In the genomic region with DNA sequence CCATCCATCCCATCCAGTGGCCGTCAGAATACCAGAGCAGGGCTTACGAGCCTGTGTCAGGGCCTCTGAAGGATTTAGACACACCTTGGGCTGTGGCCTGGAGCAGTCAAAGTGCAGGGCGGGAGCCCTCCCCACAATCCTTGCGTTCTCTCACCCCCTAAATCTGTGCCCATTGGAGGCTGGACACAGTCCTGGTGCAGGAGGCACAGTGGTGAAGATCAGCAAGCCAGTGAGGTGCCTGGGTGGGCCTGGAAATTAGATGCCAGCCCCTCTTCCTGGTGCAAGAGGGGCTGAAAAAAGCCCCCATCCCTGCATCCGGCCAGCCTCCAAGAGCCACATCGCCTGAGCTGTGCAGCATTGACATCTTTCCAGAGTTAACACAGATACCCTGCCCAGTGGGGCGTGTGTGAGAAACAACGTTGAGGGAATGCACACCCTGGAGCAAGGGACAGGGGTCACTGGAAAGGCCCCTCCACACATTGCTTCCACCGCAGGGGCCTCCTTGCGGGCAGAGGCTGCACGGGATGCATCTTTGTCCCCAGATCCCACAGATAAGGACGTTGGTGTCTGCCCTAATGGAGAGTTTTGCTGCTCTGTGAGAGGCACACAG, we compare ENCODE assay signal across 15 cellular contexts.
DNase-seq lines count a peak whose midpoint lies in the region; ATAC-seq and TF ChIP-seq lines count a peak whose summit lies in the region.
"Had no signal": no experiment of that assay in that cellular context is flagged by ENCODE, and none has a peak within 500 bp of the region (broad histone marks: within the 10 kb centered on the region; RNA-seq: fewer than 3 reads in every experiment).

No MANE protein-coding gene starts in this region.

- no peaks in the 10 kb centered on the region; the same call in 1 of the 2 replicates for H3K27me3 Mint-ChIP-seq in WTC11 (ENCODE audit: low read depth)
- no peaks in the 10 kb centered on the region for H3K27me3 Mint-ChIP-seq in osteocyte (ENCODE audit: unreplicated experiment)

- DNase-seq in WTC11 (ENCODE audit: low spot score) = no peak
- DNase-seq in ecto neural progenitor cell (ENCODE audit: low spot score) = peak; percentile 34
- DNase-seq in left lobe of liver (ENCODE audit: low spot score) = peak; percentile 27
- peak; percentile 77 for DNase-seq in osteocyte (ENCODE audit: extremely low spot score, unreplicated experiment)
- DNase-seq in NCI-H1694 treated with DMSO at 0.1 percent for 48 hours (lab: John Stamatoyannopoulos, UW) = no peak
- DNase-seq: C1 segment of cervical spinal cord; Calu3; CD4-positive, alpha-beta T cell; DMS 273 treated with DMSO at 0.1 percent for 48 hours; GM23248; H9 had no signal

- peaks cover 8% of the 10 kb centered on the region; the same call in 1 of the 2 replicates for H3K9me3 Mint-ChIP-seq in WTC11
- no peaks in the 10 kb centered on the region for H3K9me3 Mint-ChIP-seq in osteocyte (ENCODE audit: unreplicated experiment)
- H3K9me3 Mint-ChIP-seq: CD4-positive, alpha-beta T cell had no signal

- no peaks in the 10 kb centered on the region for H3K36me3 Mint-ChIP-seq in WTC11
- H3K36me3 Mint-ChIP-seq in osteocyte (ENCODE audit: unreplicated experiment) = no peaks in the 10 kb centered on the region

- TF ChIP-seq CTCF in WTC11 (IDR thresholded peaks at IDR 0.05) = no peak
- no peak for TF ChIP-seq CTCF in osteocyte (IDR thresholded peaks at IDR 0.05)

- H3K27ac Mint-ChIP-seq in WTC11 (no peak overlapping the region), osteocyte (ENCODE audit: unreplicated experiment) (no peak overlapping the region)
- H3K27ac Mint-ChIP-seq: B cell; CD4-positive, alpha-beta T cell; H9 had no signal

- POLR2A ChIA-PET in WTC11 (lab: Charles Lee) = no interaction called here

- H3K4me1 Mint-ChIP-seq in WTC11 = peaks cover 12% of the 10 kb centered on the region
- H3K4me1 Mint-ChIP-seq in osteocyte (ENCODE audit: unreplicated experiment) = no peaks in the 10 kb centered on the region
- H3K4me1 Mint-ChIP-seq: B cell had no signal

- ATAC-seq in WTC11 (0 out of 2 replicates have a peak, but pooled peaks have one; percentile 18), left lobe of liver (no peak), HG03139 (IDR thresholded peaks at IDR 0.05; ENCODE audit: unreplicated experiment) (no peak), HG03469 (IDR thresholded peaks at IDR 0.05; ENCODE audit: unreplicated experiment) (no peak)
- ATAC-seq: GM12878 had no signal

- H3K4me3 Mint-ChIP-seq in WTC11 = no peak overlapping the region
- H3K4me3 Mint-ChIP-seq in osteocyte (ENCODE audit: unreplicated experiment) = no peak overlapping the region
- H3K4me3 Mint-ChIP-seq: B cell; CD4-positive, alpha-beta T cell; H9 had no signal

- CTCF ChIA-PET in WTC11 (lab: Charles Lee) = interaction anchor here (1.4 kb wide), 1 partner anchor 32 kb away, joined by 3 read pairs; no protein-coding TSS in a partner anchor

TF ChIP-seq in WTC11, 78 proteins besides CTCF, POLR2A, EP300 and RAD21 (continues in another document):
- TF ChIP-seq OVOL2 (CRISPR knock-in tag; IDR thresholded peaks at IDR 0.05; ENCODE audit: borderline replicate concordance) (no peak), FOXJ3 (CRISPR knock-in tag; IDR thresholded peaks at IDR 0.05; ENCODE audit: borderline replicate concordance) (no peak), NR3C1 (CRISPR knock-in tag; conservative IDR thresholded peaks at IDR 0.05; ENCODE audit: low read depth) (no peak), ZSCAN18 (CRISPR knock-in tag; IDR thresholded peaks at IDR 0.05) (no peak), IRF2 (CRISPR knock-in tag; IDR thresholded peaks at IDR 0.05; ENCODE audit: borderline replicate concordance, low read depth) (no peak), JUN (CRISPR knock-in tag; IDR thresholded peaks at IDR 0.05) (no peak), ZNF512 (CRISPR knock-in tag; IDR thresholded peaks at IDR 0.05; ENCODE audit: borderline replicate concordance) (no peak), ZNF281 (CRISPR knock-in tag; IDR thresholded peaks at IDR 0.05) (no peak), FOXP1 (CRISPR knock-in tag; IDR thresholded peaks at IDR 0.05; ENCODE audit: borderline replicate concordance) (no peak), HMGA2 (CRISPR knock-in tag; IDR thresholded peaks at IDR 0.05) (no peak), SOX15 (CRISPR knock-in tag; IDR thresholded peaks at IDR 0.05) (no peak)
- TF ChIP-seq, protein P1, sequence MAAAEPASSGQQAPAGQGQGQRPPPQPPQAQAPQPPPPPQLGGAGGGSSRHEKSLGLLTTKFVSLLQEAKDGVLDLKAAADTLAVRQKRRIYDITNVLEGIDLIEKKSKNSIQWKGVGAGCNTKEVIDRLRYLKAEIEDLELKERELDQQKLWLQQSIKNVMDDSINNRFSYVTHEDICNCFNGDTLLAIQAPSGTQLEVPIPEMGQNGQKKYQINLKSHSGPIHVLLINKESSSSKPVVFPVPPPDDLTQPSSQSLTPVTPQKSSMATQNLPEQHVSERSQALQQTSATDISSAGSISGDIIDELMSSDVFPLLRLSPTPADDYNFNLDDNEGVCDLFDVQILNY (CRISPR knock-in tag; IDR thresholded peaks at IDR 0.05) = no peak
- TF ChIP-seq, protein P2, sequence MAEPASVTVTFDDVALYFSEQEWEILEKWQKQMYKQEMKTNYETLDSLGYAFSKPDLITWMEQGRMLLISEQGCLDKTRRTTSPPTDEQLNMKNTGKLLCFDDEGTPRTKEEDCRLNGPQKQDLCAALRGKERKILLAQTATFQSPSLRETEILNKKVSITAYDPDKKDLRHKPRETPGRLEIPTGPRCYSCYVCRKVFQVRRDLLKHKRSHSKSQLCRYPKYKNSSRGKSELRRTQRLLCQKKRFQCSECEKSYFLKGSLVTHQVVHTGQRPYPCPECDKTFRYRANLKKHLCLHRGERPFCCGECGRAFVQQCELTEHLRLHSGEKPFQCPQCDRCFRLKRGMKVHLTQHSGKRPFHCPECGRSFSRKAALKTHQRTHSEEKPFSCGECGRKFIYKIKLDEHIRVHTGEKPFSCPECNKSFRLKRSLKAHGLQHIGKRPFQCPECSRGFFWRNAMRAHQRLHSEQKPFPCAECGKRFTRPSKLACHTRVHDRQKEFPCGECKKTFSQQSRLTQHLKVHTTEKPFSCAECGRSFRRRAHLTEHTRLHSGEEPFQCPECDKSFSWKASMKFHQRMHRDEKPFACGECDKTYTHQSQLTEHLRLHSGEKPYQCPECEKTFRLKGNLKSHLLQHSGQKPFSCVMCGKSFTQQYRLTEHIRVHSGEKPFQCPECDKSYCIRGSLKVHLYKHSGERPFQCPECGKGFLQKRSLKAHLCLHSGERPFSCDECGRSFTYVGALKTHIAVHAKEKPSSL (CRISPR knock-in tag; conservative IDR thresholded peaks at IDR 0.05) = no peak
- TF ChIP-seq, protein P3, sequence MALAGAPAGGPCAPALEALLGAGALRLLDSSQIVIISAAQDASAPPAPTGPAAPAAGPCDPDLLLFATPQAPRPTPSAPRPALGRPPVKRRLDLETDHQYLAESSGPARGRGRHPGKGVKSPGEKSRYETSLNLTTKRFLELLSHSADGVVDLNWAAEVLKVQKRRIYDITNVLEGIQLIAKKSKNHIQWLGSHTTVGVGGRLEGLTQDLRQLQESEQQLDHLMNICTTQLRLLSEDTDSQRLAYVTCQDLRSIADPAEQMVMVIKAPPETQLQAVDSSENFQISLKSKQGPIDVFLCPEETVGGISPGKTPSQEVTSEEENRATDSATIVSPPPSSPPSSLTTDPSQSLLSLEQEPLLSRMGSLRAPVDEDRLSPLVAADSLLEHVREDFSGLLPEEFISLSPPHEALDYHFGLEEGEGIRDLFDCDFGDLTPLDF (CRISPR knock-in tag; IDR thresholded peaks at IDR 0.05) = no peak

Comparison
In these comparisons a context has a peak if more than half of its experiments do, and no peak if none do; other contexts are left out.
1. DNase-seq: peak in ecto neural progenitor cell (single experiment), left lobe of liver (single experiment) and osteocyte (single experiment); none in WTC11 (single experiment) and NCI-H1694 treated with DMSO at 0.1 percent for 48 hours (single experiment).